ENCODE assay signal across 26 cellular contexts in genomic region chr5:173441053-173441628, GRCh38.
"Had no signal": no experiment of that assay in that cellular context is flagged by ENCODE, and none has a peak within 500 bp of the region (broad histone marks: within the 10 kb centered on the region; RNA-seq: fewer than 3 reads in every experiment).

No MANE protein-coding gene starts in this region.

- H3K4me3 ChIP-seq: left ventricle myocardium inferior, mucosa of descending colon, psoas muscle, right atrium auricular region, right lobe of liver, smooth muscle cell, tibial nerve, uterus had no signal

- H3K4me2 ChIP-seq: smooth muscle cell had no signal

- H3K36me3 ChIP-seq: left ventricle myocardium inferior, right atrium auricular region, right lobe of liver, tibial nerve, uterus had no signal

- H3K4me1 Mint-ChIP-seq: immature natural killer cell; memory B cell; naive thymus-derived CD4-positive, alpha-beta T cell; stimulated activated memory B cell treated with anti-CD40 and anti-IgM and Interleukin-4, amounts not matched to agents 10 μg/mL and 1 μg/mL and 100 μg/mL, for 72 hours; stimulated activated naive CD8-positive, alpha-beta T cell treated with anti-CD3 and anti-CD28 coated beads, Interleukin-15, amount 100 ng/mL, for 72 hours had no signal

- H2AFZ ChIP-seq: parathyroid adenoma had no signal

- H3K27ac Mint-ChIP-seq: immature natural killer cell; memory B cell; naive thymus-derived CD4-positive, alpha-beta T cell; natural killer cell treated with Interleukin-12 subunit alpha and Interleukin-12 subunit beta and Interleukin-15 and Interleukin-18, amount 100 ng/mL, for 72 hours; stimulated activated memory B cell treated with anti-CD40 and anti-IgM and Interleukin-4, amounts not matched to agents 10 μg/mL and 1 μg/mL and 100 μg/mL, for 72 hours; stimulated activated naive CD8-positive, alpha-beta T cell treated with anti-CD3 and anti-CD28 coated beads, Interleukin-15, amount 100 ng/mL, for 72 hours; type B pancreatic cell had no signal

- DNase-seq: hypothalamus; immature natural killer cell; kidney; left ventricle myocardium inferior; midbrain; mucosa of descending colon; naive thymus-derived CD4-positive, alpha-beta T cell; nucleus accumbens; psoas muscle; right lobe of liver; stimulated activated CD4-positive, alpha-beta T cell treated with anti-CD3 and anti-CD28 coated beads, Interleukin-1b, Interleukin-23, amount 100 ng/mL, for 48 hours; stimulated activated CD4-positive, alpha-beta T cell treated with anti-CD3 and anti-CD28 coated beads, Interleukin-2, amount 100 ng/mL, for 48 hours; stimulated activated CD4-positive, alpha-beta T cell treated with anti-CD3 and anti-CD28 coated beads, Interleukin-4, amount 100 ng/mL, for 4 hours; stimulated activated CD8-positive, alpha-beta memory T cell treated with anti-CD3 and anti-CD28 coated beads, Interleukin-4, amount 100 ng/mL, for 48 hours; stimulated activated naive CD4-positive, alpha-beta T cell treated with Interleukin-2 at 50 U/mL for 16 hours; stimulated activated naive CD8-positive, alpha-beta T cell treated with anti-CD3 and anti-CD28 coated beads, Interleukin-15, amount 100 ng/mL, for 72 hours; substantia nigra; uterus had no signal

- H3K9ac ChIP-seq: parathyroid adenoma had no signal

- H3K27ac ChIP-seq: left ventricle myocardium inferior, parathyroid adenoma, psoas muscle, right atrium auricular region, right lobe of liver, tibial nerve, uterus had no signal

- H3K27me3 ChIP-seq: right atrium auricular region, right lobe of liver, tibial nerve, uterus had no signal

- H3K4me3 Mint-ChIP-seq: immature natural killer cell; memory B cell; naive thymus-derived CD4-positive, alpha-beta T cell; natural killer cell treated with Interleukin-12 subunit alpha and Interleukin-12 subunit beta and Interleukin-15 and Interleukin-18, amount 100 ng/mL, for 72 hours; stimulated activated memory B cell treated with anti-CD40 and anti-IgM and Interleukin-4, amounts not matched to agents 10 μg/mL and 1 μg/mL and 100 μg/mL, for 72 hours; stimulated activated naive CD8-positive, alpha-beta T cell treated with anti-CD3 and anti-CD28 coated beads, Interleukin-15, amount 100 ng/mL, for 72 hours; type B pancreatic cell had no signal

- H3K36me3 Mint-ChIP-seq: immature natural killer cell; memory B cell; naive thymus-derived CD4-positive, alpha-beta T cell; natural killer cell treated with Interleukin-12 subunit alpha and Interleukin-12 subunit beta and Interleukin-15 and Interleukin-18, amount 100 ng/mL, for 72 hours; stimulated activated memory B cell treated with anti-CD40 and anti-IgM and Interleukin-4, amounts not matched to agents 10 μg/mL and 1 μg/mL and 100 μg/mL, for 72 hours; type B pancreatic cell had no signal

- H3K9me3 Mint-ChIP-seq: immature natural killer cell; memory B cell; natural killer cell treated with Interleukin-12 subunit alpha and Interleukin-12 subunit beta and Interleukin-15 and Interleukin-18, amount 100 ng/mL, for 72 hours; stimulated activated memory B cell treated with anti-CD40 and anti-IgM and Interleukin-4, amounts not matched to agents 10 μg/mL and 1 μg/mL and 100 μg/mL, for 72 hours; stimulated activated naive CD8-positive, alpha-beta T cell treated with anti-CD3 and anti-CD28 coated beads, Interleukin-15, amount 100 ng/mL, for 72 hours; type B pancreatic cell had no signal

- H3K9me3 ChIP-seq: left ventricle myocardium inferior, mucosa of descending colon, psoas muscle, right atrium auricular region, right lobe of liver, tibial nerve, uterus had no signal

- H3K79me2 ChIP-seq: parathyroid adenoma had no signal

- ATAC-seq: mucosa of descending colon; naive thymus-derived CD4-positive, alpha-beta T cell; psoas muscle; stimulated activated memory B cell treated with anti-CD40 and anti-IgM and Interleukin-4, amounts not matched to agents 10 μg/mL and 1 μg/mL and 100 μg/mL, for 72 hours; stimulated activated naive CD8-positive, alpha-beta T cell treated with anti-CD3 and anti-CD28 coated beads, Interleukin-15, amount 100 ng/mL, for 72 hours had no signal

- H3K4me1 ChIP-seq: left ventricle myocardium inferior, parathyroid adenoma, psoas muscle, right atrium auricular region, right lobe of liver, tibial nerve, uterus had no signal
